In the genomic region with DNA sequence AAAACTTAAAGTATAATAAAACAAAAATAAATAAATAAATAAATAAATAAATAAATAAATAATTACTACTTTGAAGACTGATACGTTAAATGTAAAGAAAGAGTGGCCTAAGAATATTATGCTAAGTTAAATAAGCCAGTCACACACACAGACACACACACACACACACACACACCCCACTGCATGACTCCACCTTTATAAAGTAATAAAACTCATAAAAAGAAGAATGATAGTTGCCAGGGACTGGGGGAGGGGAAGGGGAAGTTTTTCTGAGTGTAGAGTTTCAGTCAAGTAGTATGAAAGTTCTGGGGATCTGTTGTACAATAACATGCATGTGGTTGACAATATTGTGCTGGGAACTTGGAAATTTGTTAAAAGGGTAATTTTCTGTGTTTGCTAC, we compare ENCODE assay signal across 6 cellular contexts.
"Had no signal": no experiment of that assay in that cellular context is flagged by ENCODE, and none has a peak within 500 bp of the region (broad histone marks: within the 10 kb centered on the region; RNA-seq: fewer than 3 reads in every experiment).

No MANE protein-coding gene starts in this region.

- H3K27me3 Mint-ChIP-seq: IgD-negative memory B cell had no signal

- H3K36me3 Mint-ChIP-seq: IgD-negative memory B cell had no signal

- DNase-seq: IMR-90, KBM-7 had no signal

- H3K4me3 Mint-ChIP-seq: IgD-negative memory B cell had no signal

- H3K4me1 Mint-ChIP-seq: IgD-negative memory B cell had no signal

- H3K4me3 ChIP-seq: K562 had no signal

- ATAC-seq: HepG2, K562 had no signal

- H3K27ac ChIP-seq: HL-60 had no signal

- H3K27ac Mint-ChIP-seq: IgD-negative memory B cell had no signal
